ENCODE assay signal across 1 cellular context in the genomic region with DNA sequence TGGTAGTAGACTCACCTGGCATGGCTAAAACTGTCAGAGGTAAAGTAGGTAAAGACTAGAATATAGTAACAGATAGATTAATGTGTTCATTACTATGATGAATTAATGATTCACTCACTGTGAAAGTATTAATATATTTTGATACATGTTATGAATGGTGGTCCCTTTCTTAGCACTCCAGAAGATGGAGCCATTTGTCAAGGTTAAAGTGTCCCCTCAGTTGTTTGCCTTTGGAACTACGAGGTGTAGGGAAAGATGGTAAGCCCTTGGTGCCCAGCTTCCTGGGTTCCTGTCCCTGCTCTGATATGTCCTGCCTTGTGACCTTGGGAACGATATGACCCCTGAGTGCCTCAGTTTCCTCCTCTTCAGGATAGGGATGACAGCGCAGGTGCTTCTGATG.
TF ChIP-seq lines count a peak whose summit lies in the region.

No MANE protein-coding gene starts in this region.

TF ChIP-seq in IMR-90, 13 proteins besides CTCF, POLR2A, EP300 and RAD21:
- TF ChIP-seq MXI1 (IDR thresholded peaks at IDR 0.05; ENCODE audit: borderline replicate concordance, low read depth, low read length) (no peak), BHLHE40 (IDR thresholded peaks at IDR 0.05; ENCODE audit: low read depth, low read length) (no peak), NFE2L2 (IDR thresholded peaks at IDR 0.05; ENCODE audit: low read depth, low read length) (no peak)
- TF ChIP-seq, protein P1, sequence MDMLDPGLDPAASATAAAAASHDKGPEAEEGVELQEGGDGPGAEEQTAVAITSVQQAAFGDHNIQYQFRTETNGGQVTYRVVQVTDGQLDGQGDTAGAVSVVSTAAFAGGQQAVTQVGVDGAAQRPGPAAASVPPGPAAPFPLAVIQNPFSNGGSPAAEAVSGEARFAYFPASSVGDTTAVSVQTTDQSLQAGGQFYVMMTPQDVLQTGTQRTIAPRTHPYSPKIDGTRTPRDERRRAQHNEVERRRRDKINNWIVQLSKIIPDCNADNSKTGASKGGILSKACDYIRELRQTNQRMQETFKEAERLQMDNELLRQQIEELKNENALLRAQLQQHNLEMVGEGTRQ (IDR thresholded peaks at IDR 0.05; ENCODE audit: low read depth, low read length): no peak
